1 cellular context compared by ENCODE assay signal in genomic region chr11:101686514-101686913, GRCh38.
TF ChIP-seq lines count a peak whose summit lies in the region.

No MANE protein-coding gene starts in this region.

TF ChIP-seq in IMR-90, 13 proteins besides CTCF, POLR2A, EP300 and RAD21 (continued from another document):
- no peak for TF ChIP-seq USF2 (IDR thresholded peaks at IDR 0.05; ENCODE audit: low read depth, low read length)
- TF ChIP-seq CHD1 (IDR thresholded peaks at IDR 0.05; ENCODE audit: low read depth, low read length), result no peak
